ENCODE assay signal across 16 cellular contexts in the genomic region with DNA sequence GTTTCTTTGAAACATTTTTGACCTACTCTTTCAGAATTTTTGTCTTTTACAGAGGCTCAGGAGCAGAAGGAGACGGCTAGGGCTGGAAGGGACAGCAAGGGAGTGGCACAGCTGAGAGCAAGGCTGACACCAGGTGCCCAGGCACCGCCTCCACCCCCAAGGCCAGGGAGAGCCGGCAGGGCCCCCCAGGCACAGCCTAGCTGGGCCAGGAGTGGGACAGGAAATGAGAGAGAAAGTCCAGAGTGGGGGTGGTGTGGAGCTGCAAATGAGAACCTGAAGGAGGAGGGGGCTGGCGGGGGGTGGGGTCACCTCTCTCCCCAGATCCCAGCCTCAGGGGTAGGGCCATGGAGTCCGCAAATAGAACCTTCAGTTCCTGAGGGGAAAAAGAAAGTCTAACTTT.
"Had no signal": no experiment of that assay in that cellular context is flagged by ENCODE, and none has a peak within 500 bp of the region (broad histone marks: within the 10 kb centered on the region; RNA-seq: fewer than 3 reads in every experiment).

No MANE protein-coding gene starts in this region.

- ATAC-seq: activated CD8-positive, alpha-beta memory T cell treated with anti-CD3 and anti-CD28 coated beads, Interleukin-2, amount 10 ng/mL, durations not matched to agents 7 days and 5 days; heart right ventricle; right cardiac atrium; stimulated activated naive B cell treated with anti-CD40 and anti-IgM and Interleukin-4, amounts not matched to agents 10 μg/mL and 1 μg/mL and 100 μg/mL, for 72 hours had no signal

- DNase-seq: activated CD4-positive, alpha-beta T cell treated with anti-CD3 and anti-CD28 coated beads, Interleukin-2, amount 50 U/mL, for 4 hours; activated CD4-positive, CD25-positive, alpha-beta regulatory T cell treated with anti-CD3 and anti-CD28 coated beads, Interleukin-2, amount 50 U/mL, for 72 hours; activated CD8-positive, alpha-beta memory T cell treated with anti-CD3 and anti-CD28 coated beads, Interleukin-2, amount 10 ng/mL, durations not matched to agents 7 days and 5 days; activated T-cell treated with anti-CD3 and anti-CD28 coated beads, Interleukin-2, amount 50 U/mL, for 24 hours; colonic mucosa; effector CD8-positive, alpha-beta T cell; heart right ventricle; naive B cell; occipital lobe; right cardiac atrium; stimulated activated naive B cell treated with anti-CD40 and anti-IgM and Interleukin-4, amounts not matched to agents 10 μg/mL and 1 μg/mL and 100 μg/mL, for 72 hours; substantia nigra had no signal

- H3K9me3 ChIP-seq: colonic mucosa, heart right ventricle, upper lobe of left lung had no signal

- H3K4me3 ChIP-seq: cardiac muscle cell, colonic mucosa, heart right ventricle, smooth muscle cell, upper lobe of left lung had no signal

- H3K27ac ChIP-seq: cardiac muscle cell, colonic mucosa, heart right ventricle, upper lobe of left lung had no signal

- H3K27me3 ChIP-seq: cardiac muscle cell, colonic mucosa, upper lobe of left lung had no signal

- H3K27ac Mint-ChIP-seq: activated CD8-positive, alpha-beta memory T cell treated with anti-CD3 and anti-CD28 coated beads, Interleukin-2, amount 10 ng/mL, durations not matched to agents 7 days and 5 days; activated T-cell treated with anti-CD3 and anti-CD28 coated beads, Interleukin-2, amount 50 U/mL, for 24 hours; progenitor cell of endocrine pancreas; stimulated activated naive B cell treated with anti-CD40 and anti-IgM and Interleukin-4, amounts not matched to agents 10 μg/mL and 1 μg/mL and 100 μg/mL, for 72 hours had no signal

- H3K36me3 ChIP-seq: cardiac muscle cell, colonic mucosa, heart right ventricle, upper lobe of left lung had no signal

- H3K9me3 Mint-ChIP-seq: activated T-cell treated with anti-CD3 and anti-CD28 coated beads, Interleukin-2, amount 50 U/mL, for 24 hours; naive B cell; stimulated activated naive B cell treated with anti-CD40 and anti-IgM and Interleukin-4, amounts not matched to agents 10 μg/mL and 1 μg/mL and 100 μg/mL, for 72 hours had no signal

- H3K4me2 ChIP-seq: smooth muscle cell had no signal

- H3K27me3 Mint-ChIP-seq: activated T-cell treated with anti-CD3 and anti-CD28 coated beads, Interleukin-2, amount 50 U/mL, for 24 hours; stimulated activated naive B cell treated with anti-CD40 and anti-IgM and Interleukin-4, amounts not matched to agents 10 μg/mL and 1 μg/mL and 100 μg/mL, for 72 hours had no signal

- H3K4me3 Mint-ChIP-seq: activated CD8-positive, alpha-beta memory T cell treated with anti-CD3 and anti-CD28 coated beads, Interleukin-2, amount 10 ng/mL, durations not matched to agents 7 days and 5 days; activated T-cell treated with anti-CD3 and anti-CD28 coated beads, Interleukin-2, amount 50 U/mL, for 24 hours; naive B cell; stimulated activated naive B cell treated with anti-CD40 and anti-IgM and Interleukin-4, amounts not matched to agents 10 μg/mL and 1 μg/mL and 100 μg/mL, for 72 hours had no signal

- H3K36me3 Mint-ChIP-seq: activated CD8-positive, alpha-beta memory T cell treated with anti-CD3 and anti-CD28 coated beads, Interleukin-2, amount 10 ng/mL, durations not matched to agents 7 days and 5 days; naive B cell; stimulated activated naive B cell treated with anti-CD40 and anti-IgM and Interleukin-4, amounts not matched to agents 10 μg/mL and 1 μg/mL and 100 μg/mL, for 72 hours had no signal
